Comparison of ENCODE assay signal across 8 cellular contexts in genomic region chr2:150610670-150611279, GRCh38.
DNase-seq lines count a peak whose midpoint lies in the region; ATAC-seq and TF ChIP-seq lines count a peak whose summit lies in the region.

No MANE protein-coding gene starts in this region.

- no peak overlapping the region for H3K4me3 Mint-ChIP-seq in activated CD8-positive, alpha-beta memory T cell treated with anti-CD3 and anti-CD28 coated beads, Interleukin-2, amount 10 ng/mL, durations not matched to agents 7 days and 5 days

- no peak overlapping the region for H3K27ac Mint-ChIP-seq in activated CD8-positive, alpha-beta memory T cell treated with anti-CD3 and anti-CD28 coated beads, Interleukin-2, amount 10 ng/mL, durations not matched to agents 7 days and 5 days

- no peak for DNase-seq in GM13976 (ENCODE audit: low spot score)
- peak; percentile 63 for DNase-seq in SK-MEL-5 (ENCODE audit: low read depth, low spot score)
- peak; percentile 78 for DNase-seq in iPS-NIHi7 (ENCODE audit: extremely low spot score)
- DNase-seq in C1 segment of cervical spinal cord (lab: John Stamatoyannopoulos, UW): no peak
- no peak for DNase-seq in epidermal melanocyte (ENCODE audit: insufficient read length, low spot score)
- DNase-seq in activated CD8-positive, alpha-beta memory T cell treated with anti-CD3 and anti-CD28 coated beads, Interleukin-2, amount 10 ng/mL, durations not matched to agents 7 days and 5 days: no peak

- TF ChIP-seq CTCF in GM13976 (IDR thresholded peaks at IDR 0.05; ENCODE audit: borderline replicate concordance, control extremely low read depth, extremely low read depth, insufficient read depth, missing control alignments): peak; percentile 21

- CTCF ChIA-PET in activated CD8-positive, alpha-beta memory T cell treated with anti-CD3 and anti-CD28 coated beads, Interleukin-2, amount 10 ng/mL, durations not matched to agents 7 days and 5 days (lab: Charles Lee): no interaction called here

- H3K36me3 Mint-ChIP-seq in activated CD8-positive, alpha-beta memory T cell treated with anti-CD3 and anti-CD28 coated beads, Interleukin-2, amount 10 ng/mL, durations not matched to agents 7 days and 5 days: no peaks in the 10 kb centered on the region

- ATAC-seq in HG02885 (IDR thresholded peaks at IDR 0.05; ENCODE audit: poor library complexity, unreplicated experiment) (peak; percentile 82), HG02840 (IDR thresholded peaks at IDR 0.05; ENCODE audit: low FRiP score, unreplicated experiment) (no peak)
- no peak for ATAC-seq in activated CD8-positive, alpha-beta memory T cell treated with anti-CD3 and anti-CD28 coated beads, Interleukin-2, amount 10 ng/mL, durations not matched to agents 7 days and 5 days

- in situ Hi-C loops in GM13976 (cut with MboI; ENCODE audit: low sequenced_read_pairs, unreplicated experiment) (no loop called here), SK-MEL-5 (cut with HindIII; ENCODE audit: low pct_unique_long_range_greater_than_20kb, low sequenced_read_pairs) (no loop called here)

- no peaks in the 10 kb centered on the region for H3K9me3 Mint-ChIP-seq in activated CD8-positive, alpha-beta memory T cell treated with anti-CD3 and anti-CD28 coated beads, Interleukin-2, amount 10 ng/mL, durations not matched to agents 7 days and 5 days (ENCODE audit: low read depth)

- no peaks in the 10 kb centered on the region for H3K4me1 Mint-ChIP-seq in activated CD8-positive, alpha-beta memory T cell treated with anti-CD3 and anti-CD28 coated beads, Interleukin-2, amount 10 ng/mL, durations not matched to agents 7 days and 5 days

- no peaks in the 10 kb centered on the region for H3K27me3 Mint-ChIP-seq in activated CD8-positive, alpha-beta memory T cell treated with anti-CD3 and anti-CD28 coated beads, Interleukin-2, amount 10 ng/mL, durations not matched to agents 7 days and 5 days

Comparison
In these comparisons a context has a peak if more than half of its experiments do, and no peak if none do; other contexts are left out.
1. DNase-seq: peak in SK-MEL-5 (single experiment) and iPS-NIHi7 (single experiment); none in GM13976 (single experiment), C1 segment of cervical spinal cord (0 of 14), epidermal melanocyte (single experiment) and activated CD8-positive, alpha-beta memory T cell treated with anti-CD3 and anti-CD28 coated beads, Interleukin-2, amount 10 ng/mL, durations not matched to agents 7 days and 5 days (single experiment).